In genomic region chr11:22479986-22480740, GRCh38 we compare ENCODE assay signal across 19 cellular contexts.
"Had no signal": no experiment of that assay in that cellular context is flagged by ENCODE, and none has a peak within 500 bp of the region (broad histone marks: within the 10 kb centered on the region; RNA-seq: fewer than 3 reads in every experiment).

No MANE protein-coding gene starts in this region.

- H3K4me3 ChIP-seq: colonic mucosa, gastroesophageal sphincter, left ventricle myocardium inferior, lung, right atrium auricular region, sigmoid colon had no signal

- H3K27me3 Mint-ChIP-seq: naive B cell had no signal

- H3K27me3 ChIP-seq: colonic mucosa, gastroesophageal sphincter, right atrium auricular region, sigmoid colon had no signal

- H3K36me3 ChIP-seq: colonic mucosa, gastroesophageal sphincter, left ventricle myocardium inferior, right atrium auricular region, sigmoid colon had no signal

- DNase-seq: colonic mucosa; effector CD4-positive, alpha-beta T cell; foreskin fibroblast; glutamatergic neuron; immature natural killer cell; kidney; left cardiac atrium; left ventricle myocardium inferior; mesenchymal stem cell; naive B cell; nephron progenitor cell; sigmoid colon; small intestine; stimulated activated CD4-positive, alpha-beta T cell treated with anti-CD3 and anti-CD28 coated beads, Interleukin-12 subunit alpha, Interleukin-12 subunit beta, amount 100 ng/mL, for 4 hours; stimulated activated naive CD4-positive, alpha-beta T cell treated with Interleukin-2 at 50 U/mL for 16 hours; trophoblast cell had no signal

- H3K27ac ChIP-seq: colonic mucosa, gastroesophageal sphincter, left ventricle myocardium inferior, right atrium auricular region, sigmoid colon had no signal

- H3K4me1 ChIP-seq: colonic mucosa, gastroesophageal sphincter, left ventricle myocardium inferior, right atrium auricular region, sigmoid colon had no signal

- H3K27ac Mint-ChIP-seq: immature natural killer cell, naive B cell, nephron progenitor cell had no signal

- H3K4me3 Mint-ChIP-seq: immature natural killer cell, naive B cell, nephron progenitor cell had no signal

- H3K36me3 Mint-ChIP-seq: immature natural killer cell, naive B cell had no signal

- H3K9me3 ChIP-seq: colonic mucosa, gastroesophageal sphincter, right atrium auricular region, sigmoid colon had no signal

- ATAC-seq: gastroesophageal sphincter, left cardiac atrium had no signal

- H3K9me3 Mint-ChIP-seq: naive B cell had no signal

- H3K4me1 Mint-ChIP-seq: immature natural killer cell, naive B cell had no signal
